ENCODE assay signal across 22 cellular contexts in genomic region chr9:26604076-26604662, GRCh38.
DNase-seq lines count a peak whose midpoint lies in the region; ATAC-seq and TF ChIP-seq lines count a peak whose summit lies in the region.
"Had no signal": no experiment of that assay in that cellular context is flagged by ENCODE, and none has a peak within 500 bp of the region (broad histone marks: within the 10 kb centered on the region; RNA-seq: fewer than 3 reads in every experiment).

No MANE protein-coding gene starts in this region.

- H3K27ac Mint-ChIP-seq in endodermal cell = no peak overlapping the region
- no peak overlapping the region for H3K27ac Mint-ChIP-seq in activated T-helper 2 cell treated with anti-CD3 and anti-CD28 coated beads, Interferon-gamma antibody, Interleukin-2, Interleukin-4, amounts not matched to agents 10 μg/mL and 5 μg/mL and 100 μg/mL, durations not matched to agents 14 hours and 24 hours and 36 hours
- H3K27ac Mint-ChIP-seq: CD4-positive, CD25-positive, alpha-beta regulatory T cell; HFFc6; T-helper 17 cell had no signal

- intact Hi-C loops in activated T-helper 2 cell treated with anti-CD3 and anti-CD28 coated beads, Interferon-gamma antibody, Interleukin-2, Interleukin-4, amounts not matched to agents 10 μg/mL and 5 μg/mL and 100 μg/mL, durations not matched to agents 14 hours and 24 hours and 36 hours (cut with micrococcal nuclease) = no loop called here

- H3K27ac ChIP-seq in HUES6 (ENCODE audit: low read depth, low read length) = no peak overlapping the region; the same call in 1 of the 2 replicates
- H3K27ac ChIP-seq in endodermal cell (ENCODE audit: low read depth, low read length) = no peak overlapping the region
- H3K27ac ChIP-seq: PC-9, RWPE1, SK-N-MC had no signal

- H3K36me3 ChIP-seq in HUES6 (ENCODE audit: control insufficient read depth, insufficient read depth, low read length) = no peaks in the 10 kb centered on the region
- H3K36me3 ChIP-seq in endodermal cell (ENCODE audit: control insufficient read depth, insufficient read depth, low read length) = no peaks in the 10 kb centered on the region

- no peaks in the 10 kb centered on the region for H3K27me3 Mint-ChIP-seq in endodermal cell (ENCODE audit: insufficient read depth)
- no peaks in the 10 kb centered on the region for H3K27me3 Mint-ChIP-seq in activated T-helper 2 cell treated with anti-CD3 and anti-CD28 coated beads, Interferon-gamma antibody, Interleukin-2, Interleukin-4, amounts not matched to agents 10 μg/mL and 5 μg/mL and 100 μg/mL, durations not matched to agents 14 hours and 24 hours and 36 hours (ENCODE audit: low read depth)
- H3K27me3 Mint-ChIP-seq: CD4-positive, CD25-positive, alpha-beta regulatory T cell; T-helper 17 cell had no signal

- no peak for ATAC-seq in HG02678 (IDR thresholded peaks at IDR 0.05; ENCODE audit: unreplicated experiment)
- ATAC-seq: T-helper 17 cell had no signal

- H3K9me3 Mint-ChIP-seq in endodermal cell = no peaks in the 10 kb centered on the region
- H3K9me3 Mint-ChIP-seq in activated T-helper 2 cell treated with anti-CD3 and anti-CD28 coated beads, Interferon-gamma antibody, Interleukin-2, Interleukin-4, amounts not matched to agents 10 μg/mL and 5 μg/mL and 100 μg/mL, durations not matched to agents 14 hours and 24 hours and 36 hours = peaks cover 12% of the 10 kb centered on the region
- H3K9me3 Mint-ChIP-seq: HFFc6 had no signal

- 87 to 94% methylated on average over 4 of the region's 4 CpGs for WGBS in endodermal cell (ENCODE audit: insufficient coverage in 1 of 2, insufficient read length in 1 of 2), 2 experiments

- DNase-seq in NCI-H524 treated with DMSO at 0.1 percent for 48 hours (lab: John Stamatoyannopoulos, UW) (peak; percentile 87), endodermal cell (no peak), OCI-M1 (lab: John Stamatoyannopoulos, UW) (no peak), RKO (ENCODE audit: low spot score) (no peak)
- no peak for DNase-seq in activated T-helper 2 cell treated with anti-CD3 and anti-CD28 coated beads, Interferon-gamma antibody, Interleukin-2, Interleukin-4, amounts not matched to agents 10 μg/mL and 5 μg/mL and 100 μg/mL, durations not matched to agents 14 hours and 24 hours and 36 hours (ENCODE audit: low spot score)
- DNase-seq: CD4-positive, CD25-positive, alpha-beta regulatory T cell; COR-L47; DMS79; HFFc6; KBM-7; NCI-H1092; NCI-H1436; NCI-H187 treated with DMSO at 0.1 percent for 48 hours; NCI-H748 treated with DMSO at 0.1 percent for 48 hours; PC-9; SHP77 treated with DMSO at 0.1 percent for 48 hours; SW 1271; T-helper 17 cell had no signal

- H3K36me3 Mint-ChIP-seq in endodermal cell (ENCODE audit: low read depth) = no peaks in the 10 kb centered on the region
- no peaks in the 10 kb centered on the region for H3K36me3 Mint-ChIP-seq in activated T-helper 2 cell treated with anti-CD3 and anti-CD28 coated beads, Interferon-gamma antibody, Interleukin-2, Interleukin-4, amounts not matched to agents 10 μg/mL and 5 μg/mL and 100 μg/mL, durations not matched to agents 14 hours and 24 hours and 36 hours (ENCODE audit: low read depth)
- H3K36me3 Mint-ChIP-seq: CD4-positive, CD25-positive, alpha-beta regulatory T cell had no signal

- H3K4me1 Mint-ChIP-seq in endodermal cell = peaks cover 19% of the 10 kb centered on the region
- no peaks in the 10 kb centered on the region for H3K4me1 Mint-ChIP-seq in activated T-helper 2 cell treated with anti-CD3 and anti-CD28 coated beads, Interferon-gamma antibody, Interleukin-2, Interleukin-4, amounts not matched to agents 10 μg/mL and 5 μg/mL and 100 μg/mL, durations not matched to agents 14 hours and 24 hours and 36 hours (ENCODE audit: low read depth)
- H3K4me1 Mint-ChIP-seq: CD4-positive, CD25-positive, alpha-beta regulatory T cell; T-helper 17 cell had no signal

- H3K9ac ChIP-seq in HUES6 (ENCODE audit: low read length) (no peak overlapping the region), endodermal cell (ENCODE audit: extremely low read depth, low read length, poor library complexity, severe bottlenecking) (no peak overlapping the region)

- H3K9me3 ChIP-seq in HUES6 (ENCODE audit: control insufficient read depth, insufficient read depth, low read depth, low read length) (no peaks in the 10 kb centered on the region), endodermal cell (ENCODE audit: control insufficient read depth, low read length) (no peaks in the 10 kb centered on the region)

- H3K4me3 Mint-ChIP-seq in endodermal cell = no peak overlapping the region
- H3K4me3 Mint-ChIP-seq in activated T-helper 2 cell treated with anti-CD3 and anti-CD28 coated beads, Interferon-gamma antibody, Interleukin-2, Interleukin-4, amounts not matched to agents 10 μg/mL and 5 μg/mL and 100 μg/mL, durations not matched to agents 14 hours and 24 hours and 36 hours (ENCODE audit: low read depth) = no peak overlapping the region
- H3K4me3 Mint-ChIP-seq: CD4-positive, CD25-positive, alpha-beta regulatory T cell; HFFc6; T-helper 17 cell had no signal

- no peak for TF ChIP-seq CTCF in endodermal cell (conservative IDR thresholded peaks at IDR 0.05)

- H3K27me3 ChIP-seq in HUES6 (ENCODE audit: control insufficient read depth, insufficient read depth, low read length) (no peaks in the 10 kb centered on the region), endodermal cell (ENCODE audit: control insufficient read depth, insufficient read depth, low read length, poor library complexity, severe bottlenecking) (no peaks in the 10 kb centered on the region)

- 0 out of 2 replicates have a peak overlapping the region, but pooled peaks have one; percentile 7 for H3K4me3 ChIP-seq in HUES6 (ENCODE audit: low read depth, low read length)
- H3K4me3 ChIP-seq in endodermal cell (ENCODE audit: low read length) = peak overlapping the region; percentile 54
- H3K4me3 ChIP-seq: PC-9, SK-N-MC had no signal

- H3K4me1 ChIP-seq in HUES6 (ENCODE audit: control insufficient read depth, insufficient read depth, low read length) (peaks cover 24% of the 10 kb centered on the region), endodermal cell (ENCODE audit: control insufficient read depth, insufficient read depth, low read length) (peaks cover 14% of the 10 kb centered on the region)
